Comparison of ENCODE assay signal across 10 cellular contexts in genomic region chr18:35415511-35416427, GRCh38.
A peak's percentile ranks its signal among the peaks of the same experiment; 100 is the strongest.
DNase-seq lines count a peak whose midpoint lies in the region; ATAC-seq and TF ChIP-seq lines count a peak whose summit lies in the region.
"Had no signal": no experiment of that assay in that cellular context is flagged by ENCODE, and none has a peak within 500 bp of the region (broad histone marks: within the 10 kb centered on the region; RNA-seq: fewer than 3 reads in every experiment).

No MANE protein-coding gene starts in this region.

- peaks cover 2 to 8% of the 10 kb centered on the region in 2 donors for H3K27me3 Mint-ChIP-seq in effector memory CD8-positive, alpha-beta T cell

- peak overlapping the region; percentile 1 to 5 for H3K4me3 Mint-ChIP-seq in effector memory CD8-positive, alpha-beta T cell

- H3K4me3 ChIP-seq in NB4 (ENCODE audit: low read depth, low read length) = no peak overlapping the region
- H3K4me3 ChIP-seq: body of pancreas had no signal

- peak; percentile 38 for DNase-seq in AML-193 (lab: John Stamatoyannopoulos, UW)
- peak; percentile 4 for DNase-seq in NB4 (ENCODE audit: low read depth)
- DNase-seq in effector memory CD8-positive, alpha-beta T cell = no peak
- DNase-seq in glomerular visceral epithelial cell (ENCODE audit: extremely low spot score) = no peak
- DNase-seq in stimulated activated naive CD4-positive, alpha-beta T cell (lab: John Stamatoyannopoulos, UW) = no peak
- DNase-seq in NCI-H1694 treated with DMSO at 0.1 percent for 48 hours (lab: John Stamatoyannopoulos, UW) = no peak
- DNase-seq: GF-D8 had no signal

- no peaks in the 10 kb centered on the region for H3K9me3 Mint-ChIP-seq in effector memory CD8-positive, alpha-beta T cell

- no peaks in the 10 kb centered on the region for H3K36me3 Mint-ChIP-seq in effector memory CD8-positive, alpha-beta T cell (ENCODE audit: insufficient read depth)

- TF ChIP-seq POLR2A in NB4 (IDR thresholded peaks at IDR 0.05; ENCODE audit: extremely low read depth, insufficient read length) = no peak

- H3K27ac Mint-ChIP-seq in effector memory CD8-positive, alpha-beta T cell = no peak overlapping the region

- no peak for TF ChIP-seq CTCF in NB4 (IDR thresholded peaks at IDR 0.05; ENCODE audit: low read depth, low read length)

- ATAC-seq in GM18870 (IDR thresholded peaks at IDR 0.05; ENCODE audit: unreplicated experiment) = peak; percentile 40
- peak; percentile 14 for ATAC-seq in effector memory CD8-positive, alpha-beta T cell (replicated peaks)
- no peak for ATAC-seq in HG03175 (IDR thresholded peaks at IDR 0.05; ENCODE audit: unreplicated experiment)
- ATAC-seq: body of pancreas had no signal

- H3K4me1 Mint-ChIP-seq in effector memory CD8-positive, alpha-beta T cell (ENCODE audit: low read depth in 2 of 2) = peaks cover 8 to 11% of the 10 kb centered on the region in 2 donors

Comparison
In these comparisons a context has a peak if more than half of its experiments do, and no peak if none do; other contexts are left out.
1. DNase-seq: peak in AML-193 (2 of 2) and NB4 (single experiment); none in effector memory CD8-positive, alpha-beta T cell (0 of 3), glomerular visceral epithelial cell (single experiment), stimulated activated naive CD4-positive, alpha-beta T cell (0 of 6) and NCI-H1694 treated with DMSO at 0.1 percent for 48 hours (single experiment).